9 cellular contexts compared by ENCODE assay signal in genomic region chrX:1165535-1166196, GRCh38. TPM values are rescaled to one million over a fixed set of nuclear protein-coding genes. Genes with fewer than 3 reads are reported as not detected.
DNase-seq lines count a peak whose midpoint lies in the region; ATAC-seq, FAIRE-seq and TF ChIP-seq lines count a peak whose summit lies in the region.
"Had no signal": no experiment of that assay in that cellular context is flagged by ENCODE, and none has a peak within 500 bp of the region (broad histone marks: within the 10 kb centered on the region; RNA-seq: fewer than 3 reads in every experiment).

No MANE protein-coding gene starts in this region.

- H3K4me3 ChIP-seq in OCI-LY7 (ENCODE audit: low read depth, low read length, poor library complexity, severe bottlenecking) (no peak overlapping the region), H1 (ENCODE audit: extremely low read depth in 1 of 4, insufficient read depth in 2 of 4, low read depth in 3 of 4, low read length in 4 of 4) (no peak overlapping the region), brain microvascular endothelial cell (ENCODE audit: low read depth, low read length) (no peak overlapping the region), WERI-Rb-1 (ENCODE audit: low read depth, low read length) (no peak overlapping the region)
- H3K4me3 ChIP-seq: prostate gland had no signal

- H3K4me1 ChIP-seq in OCI-LY7 (ENCODE audit: insufficient read depth, low read length, poor library complexity, severe bottlenecking) = peaks cover 8% of the 10 kb centered on the region
- peaks cover 0 to 3% (median 2%) of the 10 kb centered on the region in 4 experiments; a peak in 2 of 7 replicates for H3K4me1 ChIP-seq in H1 (replicated peaks in 1 of 4; ENCODE audit: control insufficient read depth in 3 of 4, insufficient read depth in 4 of 4, low read length in 3 of 4)
- H3K4me1 ChIP-seq: prostate gland had no signal

- H3K23me2 ChIP-seq in H1 (ENCODE audit: low read depth, low read length) = peaks cover 1% of the 10 kb centered on the region; the same call in 1 of the 2 replicates

- CTCF ChIA-PET in OCI-LY7 (lab: Charles Lee; ENCODE audit: unreplicated experiment) = no interaction called here
- CTCF ChIA-PET in H1 (lab: Charles Lee; ENCODE audit: partially characterized antibody) = no interaction called here

- no peaks in the 10 kb centered on the region for H3K9me2 ChIP-seq in OCI-LY7 (ENCODE audit: insufficient read depth, low read length)

- peaks cover 24% of the 10 kb centered on the region for H3K27me3 Mint-ChIP-seq in activated T-cell treated with anti-CD3 and anti-CD28 coated beads, Interleukin-2, amount 50 U/mL, for 24 hours

- POLR2A ChIA-PET in OCI-LY7 (lab: Charles Lee) (no interaction called here), H1 (lab: Charles Lee; ENCODE audit: partially characterized antibody) (no interaction called here)

- no peak for TF ChIP-seq EP300 in H1 (IDR thresholded peaks at IDR 0.05; ENCODE audit: borderline replicate concordance in 1 of 2, low read depth in 2 of 2, low read length in 2 of 2)

- H3K4me3 Mint-ChIP-seq in activated T-cell treated with anti-CD3 and anti-CD28 coated beads, Interleukin-2, amount 50 U/mL, for 24 hours = peak overlapping the region; percentile 12
- H3K4me3 Mint-ChIP-seq in stimulated activated effector memory CD8-positive, alpha-beta T cell treated with anti-CD3 and anti-CD28 coated beads, Interleukin-12 subunit alpha, Interleukin-12 subunit beta, amount 100 ng/mL, for 72 hours = no peak overlapping the region

- no peaks in the 10 kb centered on the region for H3K9me3 Mint-ChIP-seq in activated T-cell treated with anti-CD3 and anti-CD28 coated beads, Interleukin-2, amount 50 U/mL, for 24 hours
- no peaks in the 10 kb centered on the region for H3K9me3 Mint-ChIP-seq in stimulated activated effector memory CD8-positive, alpha-beta T cell treated with anti-CD3 and anti-CD28 coated beads, Interleukin-12 subunit alpha, Interleukin-12 subunit beta, amount 100 ng/mL, for 72 hours

- H4K8ac ChIP-seq in H1 (ENCODE audit: extremely low read depth, insufficient read depth, low read length) = no peak overlapping the region

- no peak overlapping the region for H3K56ac ChIP-seq in H1 (replicated peaks; ENCODE audit: insufficient read length, low read depth, low read length)

- H3K36me3 ChIP-seq in OCI-LY7 (ENCODE audit: insufficient read depth, low read length) = no peaks in the 10 kb centered on the region
- H3K36me3 ChIP-seq in H1 (ENCODE audit: control insufficient read depth in 2 of 4, insufficient read depth in 4 of 4, low read length in 3 of 4) = no peaks in the 10 kb centered on the region
- H3K36me3 ChIP-seq in brain microvascular endothelial cell (replicated peaks) = no peaks in the 10 kb centered on the region
- H3K36me3 ChIP-seq in WERI-Rb-1 = no peaks in the 10 kb centered on the region
- H3K36me3 ChIP-seq: prostate gland had no signal

- no peak overlapping the region for H2AK5ac ChIP-seq in H1 (ENCODE audit: low read depth, low read length)

- H2AFZ ChIP-seq in OCI-LY7 (ENCODE audit: low read length) (peak overlapping the region; percentile 36; the same call in 1 of the 2 replicates), H1 (ENCODE audit: low read length) (no peak overlapping the region)

- BruUV-seq in OCI-LY7 (replicated peaks; lab: Mats Ljungman, UMichigan) = no TSS peak

- no peak overlapping the region for H3K14ac ChIP-seq in H1 (ENCODE audit: insufficient read length)

- in situ Hi-C loops in brain microvascular endothelial cell (cut with HindIII; ENCODE audit: low pct_ligation_motif_present, low sequenced_read_pairs) = no loop called here

- H3K4me1 Mint-ChIP-seq in activated T-cell treated with anti-CD3 and anti-CD28 coated beads, Interleukin-2, amount 50 U/mL, for 24 hours (ENCODE audit: low read depth) = peaks cover 7% of the 10 kb centered on the region
- H3K4me1 Mint-ChIP-seq in stimulated activated effector memory CD8-positive, alpha-beta T cell treated with anti-CD3 and anti-CD28 coated beads, Interleukin-12 subunit alpha, Interleukin-12 subunit beta, amount 100 ng/mL, for 72 hours = peaks cover 8% of the 10 kb centered on the region

- DNase-seq in activated T-cell treated with anti-CD3 and anti-CD28 coated beads, Interleukin-2, amount 50 U/mL, for 24 hours = no peak
- DNase-seq in activated T-cell treated with anti-CD3 and anti-CD28 coated beads, Interleukin-2, amount 50 U/mL, for 48 hours = no peak
- DNase-seq in OCI-LY7 (ENCODE audit: low spot score) (peak; percentile 34), H1 (ENCODE audit: low read depth in 1 of 2, low spot score in 2 of 2) (peak in 1 of 2 experiments; percentile 47), NCI-H128 (lab: John Stamatoyannopoulos, UW; ENCODE audit: unreplicated experiment) (no peak), brain microvascular endothelial cell (no peak), WERI-Rb-1 (no peak)
- peak in 1 of 2 donors; percentile 52 for DNase-seq in stimulated activated effector memory CD8-positive, alpha-beta T cell treated with anti-CD3 and anti-CD28 coated beads, Interleukin-12 subunit alpha, Interleukin-12 subunit beta, amount 100 ng/mL, for 72 hours (ENCODE audit: low spot score in 2 of 2)

- no peak overlapping the region for H3K4me2 ChIP-seq in OCI-LY7 (ENCODE audit: low read length)
- no peak overlapping the region for H3K4me2 ChIP-seq in H1 (ENCODE audit: insufficient read depth in 1 of 2, low read depth in 2 of 2, low read length in 2 of 2)

- H3K27ac ChIP-seq in OCI-LY7 (ENCODE audit: low read depth, low read length, poor library complexity, severe bottlenecking) = no peak overlapping the region
- H3K27ac ChIP-seq in H1 (ENCODE audit: low read depth, low read length) = no peak overlapping the region
- H3K27ac ChIP-seq in brain microvascular endothelial cell = no peak overlapping the region
- no peak overlapping the region for H3K27ac ChIP-seq in WERI-Rb-1
- H3K27ac ChIP-seq: prostate gland had no signal

- H2BK5ac ChIP-seq in H1 (ENCODE audit: low read depth, low read length) = no peak overlapping the region

- no peak overlapping the region for H3K4ac ChIP-seq in H1 (replicated peaks; ENCODE audit: insufficient read length, low read depth, low read length)

- peak overlapping the region; percentile 29 for H2BK120ac ChIP-seq in H1 (replicated peaks; ENCODE audit: low read depth, low read length)

- H3K9me3 ChIP-seq in OCI-LY7 (ENCODE audit: low read length) (no peaks in the 10 kb centered on the region), H1 (ENCODE audit: insufficient read depth in 2 of 2, low read depth in 1 of 2, low read length in 1 of 2) (peaks cover 0 to 3% of the 10 kb centered on the region in 2 experiments; a peak in 1 of 4 replicates), WERI-Rb-1 (ENCODE audit: severe bottlenecking) (no peaks in the 10 kb centered on the region)
- H3K9me3 ChIP-seq: prostate gland had no signal

- no peak overlapping the region; the same call in 1 of the 2 replicates for H2BK20ac ChIP-seq in H1 (ENCODE audit: low read length)

- H4K5ac ChIP-seq in H1 (ENCODE audit: insufficient read length, low read depth, low read length) = peak overlapping the region; percentile 29

- no peak for TF ChIP-seq RAD21 in H1 (IDR thresholded peaks at IDR 0.05 in 1 of 2, conservative IDR thresholded peaks at IDR 0.05 in 1 of 2; ENCODE audit: low read depth in 2 of 2, low read length in 2 of 2)

- intact Hi-C loops in OCI-LY7 (cut with micrococcal nuclease; ENCODE audit: unreplicated experiment) = no loop called here

- H3K27me3 ChIP-seq in H1 (replicated peaks in 1 of 4; ENCODE audit: control insufficient read depth in 3 of 4, extremely low read depth in 1 of 4, insufficient read depth in 3 of 4, low read length in 3 of 4) (no peaks in the 10 kb centered on the region), brain microvascular endothelial cell (replicated peaks) (no peaks in the 10 kb centered on the region), WERI-Rb-1 (ENCODE audit: insufficient read depth, low read depth, severe bottlenecking) (peaks cover 31% of the 10 kb centered on the region)

- H4K20me1 ChIP-seq in OCI-LY7 (ENCODE audit: insufficient read depth, low read length) (no peaks in the 10 kb centered on the region), H1 (replicated peaks in 1 of 2; ENCODE audit: control insufficient read depth in 1 of 2, insufficient read depth in 2 of 2, low read length in 2 of 2) (no peaks in the 10 kb centered on the region)

- H3K79me1 ChIP-seq in H1 (ENCODE audit: low read depth, low read length) = no peaks in the 10 kb centered on the region

- no peak for TF ChIP-seq CTCF in OCI-LY7 (conservative IDR thresholded peaks at IDR 0.05; ENCODE audit: low read length)
- no peak for TF ChIP-seq CTCF in H1 (IDR thresholded peaks at IDR 0.05; ENCODE audit: control extremely low read depth in 1 of 3, insufficient read depth in 1 of 3, low read depth in 1 of 3, low read length in 3 of 3)
- no peak for TF ChIP-seq CTCF in brain microvascular endothelial cell (IDR thresholded peaks at IDR 0.05; ENCODE audit: low read depth, low read length, missing control alignments)
- no peak for TF ChIP-seq CTCF in WERI-Rb-1 (IDR thresholded peaks at IDR 0.05; ENCODE audit: low read depth, low read length)

- no peak overlapping the region for H3K9ac ChIP-seq in H1 (replicated peaks in 1 of 4; ENCODE audit: extremely low read depth in 1 of 4, low read depth in 3 of 4, low read length in 3 of 4)

- no peak for FAIRE-seq in H1 (lab: Jason Lieb, UNC)

- no peak overlapping the region for H4K91ac ChIP-seq in H1 (replicated peaks; ENCODE audit: insufficient read length, low read length)

- no peak overlapping the region for H3K18ac ChIP-seq in H1 (ENCODE audit: extremely low read depth, low read length)

- WGBS in H1 (ENCODE audit: extremely low coverage in 1 of 2, insufficient coverage in 1 of 2, insufficient read length in 1 of 2, insufficient replicate concordance in 2 of 2, low coverage in 1 of 2, low lambda C conversion rate in 2 of 2, missing lambda C conversion rate in 1 of 2), 2 experiments = 71% methylated on average over 12 of the region's 12 CpGs; no CpG with 5 or more reads in 1 of the 2 experiments

- no peak overlapping the region for H2BK12ac ChIP-seq in H1 (ENCODE audit: low read depth, low read length)

- ATAC-seq in stimulated activated effector memory CD8-positive, alpha-beta T cell treated with anti-CD3 and anti-CD28 coated beads, Interleukin-12 subunit alpha, Interleukin-12 subunit beta, amount 100 ng/mL, for 72 hours = peak; percentile 48

- H3K79me2 ChIP-seq in OCI-LY7 (ENCODE audit: insufficient read depth, low read depth, low read length) (no peaks in the 10 kb centered on the region), H1 (ENCODE audit: control insufficient read depth in 1 of 2, insufficient read depth in 2 of 2, low read length in 2 of 2) (no peaks in the 10 kb centered on the region)

- TF ChIP-seq POLR2A in H1 (IDR thresholded peaks at IDR 0.05; ENCODE audit: control extremely low read depth in 1 of 2, low read depth in 2 of 2, low read length in 2 of 2) = no peak

- H3K36me3 Mint-ChIP-seq in activated T-cell treated with anti-CD3 and anti-CD28 coated beads, Interleukin-2, amount 50 U/mL, for 24 hours (ENCODE audit: low read depth) = no peaks in the 10 kb centered on the region
- H3K36me3 Mint-ChIP-seq in stimulated activated effector memory CD8-positive, alpha-beta T cell treated with anti-CD3 and anti-CD28 coated beads, Interleukin-12 subunit alpha, Interleukin-12 subunit beta, amount 100 ng/mL, for 72 hours = peaks cover 3% of the 10 kb centered on the region

- H3K27ac Mint-ChIP-seq in activated T-cell treated with anti-CD3 and anti-CD28 coated beads, Interleukin-2, amount 50 U/mL, for 24 hours = peak overlapping the region; percentile 29
- no peak overlapping the region for H3K27ac Mint-ChIP-seq in stimulated activated effector memory CD8-positive, alpha-beta T cell treated with anti-CD3 and anti-CD28 coated beads, Interleukin-12 subunit alpha, Interleukin-12 subunit beta, amount 100 ng/mL, for 72 hours

- no peak overlapping the region for H3K23ac ChIP-seq in H1 (ENCODE audit: insufficient read length)

- no peak overlapping the region for H2BK15ac ChIP-seq in H1 (ENCODE audit: low read length)

RNA-seq across cellular contexts. Expression of gene CRLF2, which starts 46.8 kb away (rescaled TPM):
- 1.0 and 3.3 TPM in 2 replicates for total RNA-seq in OCI-LY7 (2014; rRNA removed; shearing (Covaris generic))
- total RNA-seq in OCI-LY7 (2022) = 0.80 and 1.2 TPM in 2 replicates
- total RNA-seq in H1 (2021; fragmentation: NEBNext Ultra II Directional; extraction: Animal tissue kit (Norgen Biotek cat#: 25700)) = not detected in 2 replicates
- polyA plus RNA-seq in H1 (2011; rRNA removed) = 0.06 and 0.08 TPM in 2 replicates
- polyA plus RNA-seq in H1 (2011; cell fraction: cytosol; rRNA removed) = 0.04 TPM
- 0.10 TPM for polyA plus RNA-seq in H1 (2011; cell fraction: nucleus; rRNA removed)
- not detected in 4 replicates for polyA plus RNA-seq in H1 (2012, experiment 1 of 2)
- not detected for polyA plus RNA-seq in H1 (2012, experiment 2 of 2)
- polyA plus RNA-seq in H1 (2013, experiment 1 of 2) = 0.04 TPM
- not detected for polyA plus RNA-seq in H1 (2013, experiment 2 of 2)
- 0.10 TPM in 1 of 2 replicates, not detected in the other for polyA minus RNA-seq in H1 (2011; rRNA and poly(A)+ RNA removed)
- not detected for polyA minus RNA-seq in H1 (2011; cell fraction: cytosol; rRNA and poly(A)+ RNA removed)
- polyA minus RNA-seq in H1 (2011; cell fraction: nucleus; rRNA and poly(A)+ RNA removed) = not detected
- total RNA-seq: prostate gland had no signal
